ENCODE assay signal across 11 cellular contexts in the genomic region with DNA sequence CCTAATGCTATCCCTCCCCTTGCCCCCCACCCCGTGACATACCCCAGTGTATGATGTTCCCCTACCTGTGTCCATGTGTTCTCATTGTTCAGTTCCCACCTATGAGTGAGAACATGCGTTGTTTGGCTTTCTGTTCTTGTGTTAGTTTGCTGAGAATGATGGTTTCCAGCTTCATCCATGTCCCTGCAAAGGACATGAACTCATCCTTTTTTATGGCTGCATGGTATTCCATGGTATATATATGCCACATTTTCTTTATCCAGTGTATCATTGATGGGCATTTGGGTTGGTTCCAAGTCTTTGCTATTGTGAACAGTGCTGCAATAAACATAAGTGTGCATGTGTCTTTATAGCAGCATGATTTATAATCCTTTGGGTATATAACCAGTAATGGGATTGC. TPM values are rescaled to one million over a fixed set of nuclear protein-coding genes. Genes with fewer than 3 reads are reported as not detected.
DNase-seq lines count a peak whose midpoint lies in the region; ATAC-seq and TF ChIP-seq lines count a peak whose summit lies in the region.
"Not testable (repeated sequence)": the region's sequence is repeated elsewhere in the genome, so short reads cannot be mapped to it uniquely, and the experiment has no call there.
"Had no signal": no experiment of that assay in that cellular context is flagged by ENCODE, and none has a peak within 500 bp of the region (broad histone marks: within the 10 kb centered on the region; RNA-seq: fewer than 3 reads in every experiment).

No MANE protein-coding gene starts in this region.

- H3K36me3 Mint-ChIP-seq in CD4-positive, alpha-beta memory T cell: peaks cover 22 to 27% of the 10 kb centered on the region in 2 donors
- H3K36me3 Mint-ChIP-seq in activated B cell treated with CpG ODN at 0.5 μM for 24 hours (ENCODE audit: low read depth) (peaks cover 25% of the 10 kb centered on the region), naive B cell (peaks cover 24 to 30% of the 10 kb centered on the region in 2 donors)
- peaks cover 35% of the 10 kb centered on the region for H3K36me3 Mint-ChIP-seq in activated CD8-positive, alpha-beta T cell treated with anti-CD3 and anti-CD28 coated beads, Interleukin-2, amount 10 ng/mL, durations not matched to agents 7 days and 5 days (ENCODE audit: low read depth)
- H3K36me3 Mint-ChIP-seq in activated T-helper 2 cell treated with anti-CD3 and anti-CD28 coated beads, Interferon-gamma antibody, Interleukin-2, Interleukin-4, amounts not matched to agents 10 μg/mL and 5 μg/mL and 100 μg/mL, durations not matched to agents 14 hours and 24 hours and 36 hours (ENCODE audit: low read depth): peaks cover 39% of the 10 kb centered on the region
- H3K36me3 Mint-ChIP-seq in activated naive CD8-positive, alpha-beta T cell treated with anti-CD3 and anti-CD28 coated beads, Interleukin-2, amount 50 U/mL, for 24 hours (ENCODE audit: low read depth): peaks cover 56% of the 10 kb centered on the region
- peaks cover 39% of the 10 kb centered on the region for H3K36me3 Mint-ChIP-seq in stimulated activated memory B cell treated with anti-CD40 and anti-IgM and Interleukin-4, amounts not matched to agents 10 μg/mL and 1 μg/mL and 100 μg/mL, for 72 hours

- peak overlapping the region; percentile 21 to 72 (median 44) for H3K4me3 Mint-ChIP-seq in CD4-positive, alpha-beta memory T cell
- not testable (repeated sequence) for H3K4me3 Mint-ChIP-seq in activated B cell treated with CpG ODN at 0.5 μM for 24 hours; stimulated activated memory B cell treated with anti-CD40 and anti-IgM and Interleukin-4, amounts not matched to agents 10 μg/mL and 1 μg/mL and 100 μg/mL, for 72 hours
- H3K4me3 Mint-ChIP-seq in activated CD8-positive, alpha-beta T cell treated with anti-CD3 and anti-CD28 coated beads, Interleukin-2, amount 10 ng/mL, durations not matched to agents 7 days and 5 days: peak overlapping the region; percentile 45
- H3K4me3 Mint-ChIP-seq in activated T-helper 2 cell treated with anti-CD3 and anti-CD28 coated beads, Interferon-gamma antibody, Interleukin-2, Interleukin-4, amounts not matched to agents 10 μg/mL and 5 μg/mL and 100 μg/mL, durations not matched to agents 14 hours and 24 hours and 36 hours (ENCODE audit: low read depth): peak overlapping the region; percentile 56
- peak overlapping the region; percentile 64 for H3K4me3 Mint-ChIP-seq in activated naive CD8-positive, alpha-beta T cell treated with anti-CD3 and anti-CD28 coated beads, Interleukin-2, amount 50 U/mL, for 24 hours
- peak overlapping the region in 5 of 8 donors; percentile 9 to 80 (median 69) for H3K4me3 Mint-ChIP-seq in naive B cell

- ATAC-seq in activated B cell treated with CpG ODN at 0.5 μM for 24 hours (ENCODE audit: low read depth); activated CD8-positive, alpha-beta T cell treated with anti-CD3 and anti-CD28 coated beads, Interleukin-2, amount 10 ng/mL, durations not matched to agents 7 days and 5 days; activated naive CD8-positive, alpha-beta T cell treated with anti-CD3 and anti-CD28 coated beads, Interleukin-2, amount 50 U/mL, for 24 hours; naive B cell (ENCODE audit: low read depth in 2 of 2); stimulated activated memory B cell treated with anti-CD40 and anti-IgM and Interleukin-4, amounts not matched to agents 10 μg/mL and 1 μg/mL and 100 μg/mL, for 72 hours: not testable (repeated sequence)

- H3K9me3 ChIP-seq in CD4-positive, alpha-beta memory T cell (ENCODE audit: control insufficient read depth in 1 of 2, low read length in 2 of 2); Karpas-422 (ENCODE audit: low read length): not testable (repeated sequence)

- not testable (repeated sequence) for H3K9ac ChIP-seq in Karpas-422 (ENCODE audit: low read length)

- not testable (repeated sequence) for H3K27ac ChIP-seq in CD4-positive, alpha-beta memory T cell (ENCODE audit: low read depth, low read length)
- H3K27ac ChIP-seq in Karpas-422 (ENCODE audit: low read length): peak overlapping the region; percentile 98

- POLR2A ChIA-PET in CD4-positive, alpha-beta memory T cell (lab: Charles Lee; ENCODE audit: partially characterized antibody): interaction anchor here (0.6 to 4.3 kb wide), 22 partner anchors 10 to 188 kb away, joined by 3 to 46 read pairs (median 4); a partner anchor contains a TSS
- POLR2A ChIA-PET in activated B cell treated with CpG ODN at 0.5 μM for 24 hours (lab: Charles Lee): interaction anchor here (0.6 to 3.2 kb wide), 9 partner anchors 26 to 243 kb away, joined by 3 to 28 read pairs (median 4); a partner anchor contains a TSS
- POLR2A ChIA-PET in activated CD8-positive, alpha-beta T cell treated with anti-CD3 and anti-CD28 coated beads, Interleukin-2, amount 10 ng/mL, durations not matched to agents 7 days and 5 days (lab: Charles Lee): interaction anchor here (0.7 to 2.2 kb wide), 6 partner anchors 16 to 94 kb away, joined by 3 to 17 read pairs (median 3); no protein-coding TSS in a partner anchor

- not testable (repeated sequence) for H4K20me1 ChIP-seq in Karpas-422 (ENCODE audit: insufficient read depth, low read depth, low read length)

- CTCF ChIA-PET in CD4-positive, alpha-beta memory T cell (lab: Charles Lee; ENCODE audit: partially characterized antibody): interaction anchor here (1.0 to 3.6 kb wide), 7 partner anchors 11 to 254 kb away, joined by 3 to 14 read pairs (median 6); no protein-coding TSS in a partner anchor
- CTCF ChIA-PET in activated B cell treated with CpG ODN at 0.5 μM for 24 hours (lab: Charles Lee): interaction anchor here (0.8 to 3.5 kb wide), 3 partner anchors 26 to 95 kb away, joined by 3 to 15 read pairs (median 6); no protein-coding TSS in a partner anchor
- CTCF ChIA-PET in activated CD8-positive, alpha-beta T cell treated with anti-CD3 and anti-CD28 coated beads, Interleukin-2, amount 10 ng/mL, durations not matched to agents 7 days and 5 days (lab: Charles Lee): interaction anchor here (0.7 to 3.5 kb wide), 12 partner anchors 12 to 95 kb away, joined by 3 to 24 read pairs (median 5); no protein-coding TSS in a partner anchor

- peaks cover 44 to 66% (median 59%) of the 10 kb centered on the region in 4 donors for H3K4me1 Mint-ChIP-seq in CD4-positive, alpha-beta memory T cell
- peaks cover 69% of the 10 kb centered on the region for H3K4me1 Mint-ChIP-seq in activated B cell treated with CpG ODN at 0.5 μM for 24 hours
- H3K4me1 Mint-ChIP-seq in activated CD8-positive, alpha-beta T cell treated with anti-CD3 and anti-CD28 coated beads, Interleukin-2, amount 10 ng/mL, durations not matched to agents 7 days and 5 days (ENCODE audit: low read depth): peaks cover 54% of the 10 kb centered on the region
- peaks cover 60% of the 10 kb centered on the region for H3K4me1 Mint-ChIP-seq in activated T-helper 2 cell treated with anti-CD3 and anti-CD28 coated beads, Interferon-gamma antibody, Interleukin-2, Interleukin-4, amounts not matched to agents 10 μg/mL and 5 μg/mL and 100 μg/mL, durations not matched to agents 14 hours and 24 hours and 36 hours (ENCODE audit: low read depth)
- peaks cover 72% of the 10 kb centered on the region for H3K4me1 Mint-ChIP-seq in activated naive CD8-positive, alpha-beta T cell treated with anti-CD3 and anti-CD28 coated beads, Interleukin-2, amount 50 U/mL, for 24 hours
- H3K4me1 Mint-ChIP-seq in naive B cell: peaks cover 46 to 68% (median 61%) of the 10 kb centered on the region in 3 donors
- H3K4me1 Mint-ChIP-seq in stimulated activated memory B cell treated with anti-CD40 and anti-IgM and Interleukin-4, amounts not matched to agents 10 μg/mL and 1 μg/mL and 100 μg/mL, for 72 hours: peaks cover 32% of the 10 kb centered on the region

- H3K4me1 ChIP-seq in CD4-positive, alpha-beta memory T cell (ENCODE audit: insufficient read depth, low read length): peaks cover 40% of the 10 kb centered on the region
- H3K4me1 ChIP-seq in Karpas-422 (ENCODE audit: low read length): peaks cover 45% of the 10 kb centered on the region

- intact Hi-C loops in CD4-positive, alpha-beta memory T cell (cut with micrococcal nuclease): loop anchor here (1.0 to 10.0 kb wide), 3 partner anchors 17 to 179 kb away; a partner anchor contains a TSS
- intact Hi-C loops in activated B cell treated with CpG ODN at 0.5 μM for 24 hours (cut with micrococcal nuclease): loop anchor here (1.0 to 5.0 kb wide), 3 partner anchors 8 to 71 kb away; no protein-coding TSS in a partner anchor
- intact Hi-C loops in activated T-helper 2 cell treated with anti-CD3 and anti-CD28 coated beads, Interferon-gamma antibody, Interleukin-2, Interleukin-4, amounts not matched to agents 10 μg/mL and 5 μg/mL and 100 μg/mL, durations not matched to agents 14 hours and 24 hours and 36 hours (cut with micrococcal nuclease): loop anchor here (1.0 to 5.0 kb wide), 2 partner anchors 84 to 149 kb away; no protein-coding TSS in a partner anchor

- not testable (repeated sequence) for TF ChIP-seq CTCF in activated B cell treated with CpG ODN at 0.5 μM for 24 hours (IDR thresholded peaks at IDR 0.05)

- H3K4me3 ChIP-seq in CD4-positive, alpha-beta memory T cell (ENCODE audit: low read length in 2 of 2); Karpas-422 (ENCODE audit: low read length): not testable (repeated sequence)

- DNase-seq in CD4-positive, alpha-beta memory T cell; Karpas-422; activated B cell treated with CpG ODN at 0.5 μM for 24 hours; activated CD8-positive, alpha-beta T cell treated with anti-CD3 and anti-CD28 coated beads, Interleukin-2, amount 10 ng/mL, durations not matched to agents 7 days and 5 days; activated T-helper 2 cell treated with anti-CD3 and anti-CD28 coated beads, Interferon-gamma antibody, Interleukin-2, Interleukin-4, amounts not matched to agents 10 μg/mL and 5 μg/mL and 100 μg/mL, durations not matched to agents 14 hours and 24 hours and 36 hours (ENCODE audit: low spot score); activated naive CD8-positive, alpha-beta T cell treated with anti-CD3 and anti-CD28 coated beads, Interleukin-2, amount 50 U/mL, for 24 hours; naive B cell: not testable (repeated sequence)

- H3K4me2 ChIP-seq in Karpas-422 (ENCODE audit: low read depth, low read length, poor library complexity, severe bottlenecking): peak overlapping the region; percentile 80

- not testable (repeated sequence) for H3K27me3 Mint-ChIP-seq in CD4-positive, alpha-beta memory T cell; activated B cell treated with CpG ODN at 0.5 μM for 24 hours; activated CD8-positive, alpha-beta T cell treated with anti-CD3 and anti-CD28 coated beads, Interleukin-2, amount 10 ng/mL, durations not matched to agents 7 days and 5 days (ENCODE audit: low read depth); activated T-helper 2 cell treated with anti-CD3 and anti-CD28 coated beads, Interferon-gamma antibody, Interleukin-2, Interleukin-4, amounts not matched to agents 10 μg/mL and 5 μg/mL and 100 μg/mL, durations not matched to agents 14 hours and 24 hours and 36 hours (ENCODE audit: low read depth); activated naive CD8-positive, alpha-beta T cell treated with anti-CD3 and anti-CD28 coated beads, Interleukin-2, amount 50 U/mL, for 24 hours; naive B cell; stimulated activated memory B cell treated with anti-CD40 and anti-IgM and Interleukin-4, amounts not matched to agents 10 μg/mL and 1 μg/mL and 100 μg/mL, for 72 hours

- not testable (repeated sequence) for H3K27me3 ChIP-seq in CD4-positive, alpha-beta memory T cell (ENCODE audit: insufficient read depth, low read length); Karpas-422 (ENCODE audit: low read length)

- H2AFZ ChIP-seq in Karpas-422 (ENCODE audit: low read length): not testable (repeated sequence)

- H3K36me3 ChIP-seq in CD4-positive, alpha-beta memory T cell (ENCODE audit: insufficient read depth, low read length); Karpas-422 (ENCODE audit: insufficient read depth, low read length): not testable (repeated sequence)

- not testable (repeated sequence) for H3K79me2 ChIP-seq in Karpas-422 (ENCODE audit: low read length)

- peak overlapping the region in 6 of 7 donors; percentile 46 to 90 (median 69) for H3K27ac Mint-ChIP-seq in CD4-positive, alpha-beta memory T cell
- H3K27ac Mint-ChIP-seq in activated B cell treated with CpG ODN at 0.5 μM for 24 hours (peak overlapping the region; percentile 77), naive B cell (peak overlapping the region in 2 of 6 donors; percentile 35 to 36)
- peak overlapping the region; percentile 81 for H3K27ac Mint-ChIP-seq in activated CD8-positive, alpha-beta T cell treated with anti-CD3 and anti-CD28 coated beads, Interleukin-2, amount 10 ng/mL, durations not matched to agents 7 days and 5 days
- peak overlapping the region; percentile 54 for H3K27ac Mint-ChIP-seq in activated T-helper 2 cell treated with anti-CD3 and anti-CD28 coated beads, Interferon-gamma antibody, Interleukin-2, Interleukin-4, amounts not matched to agents 10 μg/mL and 5 μg/mL and 100 μg/mL, durations not matched to agents 14 hours and 24 hours and 36 hours
- H3K27ac Mint-ChIP-seq in activated naive CD8-positive, alpha-beta T cell treated with anti-CD3 and anti-CD28 coated beads, Interleukin-2, amount 50 U/mL, for 24 hours: peak overlapping the region; percentile 86
- H3K27ac Mint-ChIP-seq in stimulated activated memory B cell treated with anti-CD40 and anti-IgM and Interleukin-4, amounts not matched to agents 10 μg/mL and 1 μg/mL and 100 μg/mL, for 72 hours: peak overlapping the region; percentile 33

- peaks cover 4 to 35% (median 31%) of the 10 kb centered on the region in 8 donors for H3K9me3 Mint-ChIP-seq in CD4-positive, alpha-beta memory T cell
- peaks cover 13% of the 10 kb centered on the region for H3K9me3 Mint-ChIP-seq in activated B cell treated with CpG ODN at 0.5 μM for 24 hours
- not testable (repeated sequence) for H3K9me3 Mint-ChIP-seq in activated CD8-positive, alpha-beta T cell treated with anti-CD3 and anti-CD28 coated beads, Interleukin-2, amount 10 ng/mL, durations not matched to agents 7 days and 5 days (ENCODE audit: insufficient read depth)
- H3K9me3 Mint-ChIP-seq in activated T-helper 2 cell treated with anti-CD3 and anti-CD28 coated beads, Interferon-gamma antibody, Interleukin-2, Interleukin-4, amounts not matched to agents 10 μg/mL and 5 μg/mL and 100 μg/mL, durations not matched to agents 14 hours and 24 hours and 36 hours: peaks cover 42% of the 10 kb centered on the region
- peaks cover 39% of the 10 kb centered on the region for H3K9me3 Mint-ChIP-seq in activated naive CD8-positive, alpha-beta T cell treated with anti-CD3 and anti-CD28 coated beads, Interleukin-2, amount 50 U/mL, for 24 hours
- peaks cover 5 to 43% (median 28%) of the 10 kb centered on the region in 7 donors for H3K9me3 Mint-ChIP-seq in naive B cell
- H3K9me3 Mint-ChIP-seq in stimulated activated memory B cell treated with anti-CD40 and anti-IgM and Interleukin-4, amounts not matched to agents 10 μg/mL and 1 μg/mL and 100 μg/mL, for 72 hours: peaks cover 19% of the 10 kb centered on the region

- not testable (repeated sequence) for H3K9me2 ChIP-seq in Karpas-422 (replicated peaks; ENCODE audit: insufficient read depth, low read length)

RNA-seq across cellular contexts. Expression of a gene that starts 0.7 kb away (rescaled TPM):
- 10 to 100 TPM; 56.4 to 59.1 TPM for total RNA-seq in CD4-positive, alpha-beta memory T cell
- polyA plus RNA-seq in CD4-positive, alpha-beta memory T cell: 100 to 1,000 TPM in 1 of 2 donors, 10 to 100 TPM in 1; 96.8 to 105 TPM
- 19.3 and 66.0 TPM in 2 replicates for total RNA-seq in Karpas-422 (2014; rRNA removed; shearing (Covaris generic); ENCODE audit: low replicate concordance)
- 28.7 and 31.2 TPM in 2 replicates for total RNA-seq in activated B cell treated with CpG ODN at 0.5 μM for 24 hours
- total RNA-seq in activated CD8-positive, alpha-beta T cell treated with anti-CD3 and anti-CD28 coated beads, Interleukin-2, amount 10 ng/mL, durations not matched to agents 7 days and 5 days: 10 to 100 TPM; 23.9 to 24.7 TPM
- 11.8 and 13.0 TPM in 2 replicates for total RNA-seq in activated T-helper 2 cell treated with anti-CD3 and anti-CD28 coated beads, Interferon-gamma antibody, Interleukin-2, Interleukin-4, amounts not matched to agents 10 μg/mL and 5 μg/mL and 100 μg/mL, durations not matched to agents 14 hours and 24 hours and 36 hours
- 100 to 1,000 TPM; 164 to 256 (median 194) TPM for polyA plus RNA-seq in naive B cell (ENCODE audit: low read depth in 6 of 6)
- total RNA-seq: G401, H7, HFFc6 had no signal

RNA-seq across cellular contexts. Expression of a gene that starts 55.5 kb away (rescaled TPM):
- total RNA-seq in CD4-positive, alpha-beta memory T cell: 10 to 100 TPM; 97.5 to 98.9 TPM
- 10 to 100 TPM; 15.9 to 33.6 TPM for polyA plus RNA-seq in CD4-positive, alpha-beta memory T cell
- total RNA-seq in Karpas-422 (2014; rRNA removed; shearing (Covaris generic); ENCODE audit: low replicate concordance): 14.4 and 29.4 TPM in 2 replicates
- total RNA-seq in activated B cell treated with CpG ODN at 0.5 μM for 24 hours: 57.5 and 65.5 TPM in 2 replicates
- total RNA-seq in activated CD8-positive, alpha-beta T cell treated with anti-CD3 and anti-CD28 coated beads, Interleukin-2, amount 10 ng/mL, durations not matched to agents 7 days and 5 days: 10 to 100 TPM; 14.0 to 15.4 TPM
- 14.1 and 14.9 TPM in 2 replicates for total RNA-seq in activated T-helper 2 cell treated with anti-CD3 and anti-CD28 coated beads, Interferon-gamma antibody, Interleukin-2, Interleukin-4, amounts not matched to agents 10 μg/mL and 5 μg/mL and 100 μg/mL, durations not matched to agents 14 hours and 24 hours and 36 hours
- polyA plus RNA-seq in naive B cell (ENCODE audit: low read depth in 6 of 6): 10 to 100 TPM in 5 of 6 donors, 1 to 10 TPM in 1; 8.5 to 20.6 (median 13.1) TPM
- total RNA-seq: G401, H7, HFFc6 had no signal
